ENCODE assay signal across 1 cellular context in genomic region chr17:79006794-79007503, GRCh38.
TF ChIP-seq lines count a peak whose summit lies in the region.

No MANE protein-coding gene starts in this region.

TF ChIP-seq in SK-N-SH, 30 proteins besides CTCF, POLR2A, EP300 and RAD21:
- TF ChIP-seq REST (IDR thresholded peaks at IDR 0.05; ENCODE audit: low read depth, low read length) (no peak), IRF3 (IDR thresholded peaks at IDR 0.05; ENCODE audit: low read depth, low read length) (no peak), RXRA (IDR thresholded peaks at IDR 0.05; ENCODE audit: borderline replicate concordance, low read depth) (no peak), MEF2A (IDR thresholded peaks at IDR 0.05; ENCODE audit: borderline replicate concordance, low read depth) (no peak), USF1 (IDR thresholded peaks at IDR 0.05; ENCODE audit: borderline replicate concordance, low read depth) (no peak), ZBTB33 (IDR thresholded peaks at IDR 0.05; ENCODE audit: borderline replicate concordance, low read depth) (no peak), POLR2AphosphoS5 (IDR thresholded peaks at IDR 0.05; ENCODE audit: low read depth, low read length) (no peak), EZH2phosphoT487 (IDR thresholded peaks at IDR 0.05; ENCODE audit: borderline replicate concordance, low read depth) (no peak), MAX (IDR thresholded peaks at IDR 0.05; ENCODE audit: low read depth) (no peak), TEAD4 (IDR thresholded peaks at IDR 0.05; ENCODE audit: borderline replicate concordance, insufficient read depth) (no peak)
